Comparison of ENCODE assay signal across 20 cellular contexts in the genomic region with DNA sequence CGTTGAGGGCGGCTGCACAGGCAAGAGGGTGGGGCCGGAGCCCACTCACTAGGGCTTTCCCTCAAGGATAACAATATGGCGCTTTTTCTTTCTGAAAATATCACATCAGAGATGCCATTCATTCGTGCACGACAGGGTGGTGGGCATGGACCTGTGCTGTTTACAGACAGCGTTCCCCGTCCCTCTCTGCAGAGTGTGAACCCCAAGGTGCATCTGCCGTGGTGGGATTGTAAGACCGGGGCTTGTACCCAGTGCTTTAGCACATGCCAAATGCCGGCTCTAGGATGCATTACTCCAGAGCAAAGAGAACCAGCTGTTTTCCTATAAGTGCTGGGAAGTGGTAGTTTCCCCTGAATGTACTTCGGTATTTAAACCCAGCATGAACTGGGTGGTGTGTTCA. TPM values are rescaled to one million over a fixed set of nuclear protein-coding genes. Genes with fewer than 3 reads are reported as not detected.
DNase-seq lines count a peak whose midpoint lies in the region; ATAC-seq, FAIRE-seq and TF ChIP-seq lines count a peak whose summit lies in the region.
"Had no signal": no experiment of that assay in that cellular context is flagged by ENCODE, and none has a peak within 500 bp of the region (broad histone marks: within the 10 kb centered on the region; RNA-seq: fewer than 3 reads in every experiment).

No MANE protein-coding gene starts in this region.

- peaks cover 8% of the 10 kb centered on the region; the same call in 1 of the 2 replicates for H4K20me1 ChIP-seq in HepG2 (ENCODE audit: insufficient read depth, low read length)
- H4K20me1 ChIP-seq: BLaER1 treated with 17β-estradiol and CSF1 and Interleukin-3, amounts not matched to agents 10 nM and 100 nM had no signal

- TF ChIP-seq RAD21 in HepG2 (CRISPR knock-in tag; IDR thresholded peaks at IDR 0.05) = no peak

- CTCF ChIA-PET in HepG2 (lab: Yijun Ruan, JAX; ENCODE audit: low intra/inter-chr PET ratio, low total read pairs) = no interaction called here

- BruUV-seq in HepG2 (replicated peaks; lab: Mats Ljungman, UMichigan) = no TSS peak

- H3K79me2 ChIP-seq in HepG2 (ENCODE audit: insufficient read depth, low read length) = no peaks in the 10 kb centered on the region

- intact Hi-C loops in HepG2 (cut with micrococcal nuclease; ENCODE audit: unreplicated experiment) = loop anchor here (5.0 kb wide), 1 partner anchor 33 kb away; no protein-coding TSS in a partner anchor
- intact Hi-C loops in right lobe of liver (cut with DNase I) = no loop called here
- intact Hi-C loops in sciatic nerve (cut with DNase I) = no loop called here

- no peak overlapping the region for H3K4me3 Mint-ChIP-seq in type B pancreatic cell
- H3K4me3 Mint-ChIP-seq: B cell; CD8-positive, alpha-beta T cell had no signal

- in situ Hi-C loops in HepG2 (cut with HindIII; ENCODE audit: extremely low pct_ligation_motif_present, low pct_unique_long_range_greater_than_20kb) = no loop called here

- no peak overlapping the region for H3K27ac Mint-ChIP-seq in type B pancreatic cell
- H3K27ac Mint-ChIP-seq: B cell; CD8-positive, alpha-beta T cell had no signal

- H3K4me1 Mint-ChIP-seq in type B pancreatic cell (ENCODE audit: unreplicated experiment) = peaks cover 23% of the 10 kb centered on the region
- H3K4me1 Mint-ChIP-seq: B cell had no signal

- ATAC-seq in HepG2 = peak; percentile 4
- no peak for ATAC-seq in right lobe of liver
- ATAC-seq in sciatic nerve = peak; percentile 17
- ATAC-seq in GM18907 (IDR thresholded peaks at IDR 0.05; ENCODE audit: unreplicated experiment) = no peak
- ATAC-seq: CD8-positive, alpha-beta T cell; GM12878 had no signal

- no peak overlapping the region for H3K4me2 ChIP-seq in HepG2 (ENCODE audit: low read depth, low read length)
- H3K4me2 ChIP-seq: BLaER1 treated with 17β-estradiol and CSF1 and Interleukin-3, amounts not matched to agents 10 nM and 100 nM had no signal

- no peaks in the 10 kb centered on the region for H3K9me3 Mint-ChIP-seq in type B pancreatic cell
- H3K9me3 Mint-ChIP-seq: CD8-positive, alpha-beta T cell had no signal

- TF ChIP-seq EP300 in HepG2 (IDR thresholded peaks at IDR 0.05; ENCODE audit: low read depth in 2 of 2, low read length in 2 of 2) = no peak
- no peak for TF ChIP-seq EP300 in HepG2 (CRISPR knock-in tag; IDR thresholded peaks at IDR 0.05; ENCODE audit: borderline replicate concordance)

- H3K36me3 ChIP-seq in HepG2 (replicated peaks in 1 of 2; ENCODE audit: control insufficient read depth in 1 of 2, insufficient read depth in 2 of 2, low read length in 2 of 2) (no peaks in the 10 kb centered on the region), right lobe of liver (no peaks in the 10 kb centered on the region)
- H3K36me3 ChIP-seq: BLaER1 treated with 17β-estradiol and CSF1 and Interleukin-3, amounts not matched to agents 10 nM and 100 nM had no signal

- peaks cover 18% of the 10 kb centered on the region for H3K4me1 ChIP-seq in HepG2 (ENCODE audit: insufficient read depth, low read length)
- H3K4me1 ChIP-seq in right lobe of liver = peaks cover 0 to 10% (median 0%) of the 10 kb centered on the region in 4 donors

- DNase-seq in HepG2 (ENCODE audit: low spot score) (no peak), right lobe of liver (no peak), coronary artery (ENCODE audit: low spot score) (peak; percentile 50), sciatic nerve (ENCODE audit: low spot score) (peak; percentile 43), type B pancreatic cell (ENCODE audit: extremely low spot score, unreplicated experiment) (peak; percentile 50), DMS53 (lab: John Stamatoyannopoulos, UW) (no peak), hepatic stellate cell (ENCODE audit: low spot score) (no peak)
- DNase-seq: 8988T; Calu3; CD8-positive, alpha-beta T cell; DND-41; EL; GOT3; H7 had no signal

- H2AFZ ChIP-seq in HepG2 (ENCODE audit: low read length) = no peak overlapping the region

- H3K27me3 Mint-ChIP-seq in type B pancreatic cell = no peaks in the 10 kb centered on the region

- no peaks in the 10 kb centered on the region for H3K36me3 Mint-ChIP-seq in type B pancreatic cell
- H3K36me3 Mint-ChIP-seq: CD8-positive, alpha-beta T cell had no signal

- WGBS in HepG2 (ENCODE audit: low lambda C conversion rate) = 88% methylated on average over 12 of the region's 12 CpGs
- 52% methylated on average over 2 of the region's 12 CpGs for WGBS in right lobe of liver (ENCODE audit: insufficient coverage, low coverage, low lambda C conversion rate, missing lambda C conversion rate)

- no peaks in the 10 kb centered on the region; a peak in 1 of 5 replicates for H3K27me3 ChIP-seq in HepG2 (ENCODE audit: control insufficient read depth in 1 of 2, insufficient read depth in 2 of 2, low read length in 2 of 2)
- H3K27me3 ChIP-seq in right lobe of liver = no peaks in the 10 kb centered on the region
- H3K27me3 ChIP-seq: BLaER1 treated with 17β-estradiol and CSF1 and Interleukin-3, amounts not matched to agents 10 nM and 100 nM had no signal

- TF ChIP-seq POLR2A in HepG2 (IDR thresholded peaks at IDR 0.05; ENCODE audit: insufficient read depth in 1 of 2, low read depth in 2 of 2, low read length in 2 of 2) (no peak), right lobe of liver (IDR thresholded peaks at IDR 0.05) (no peak)

- no peak overlapping the region for H3K9ac ChIP-seq in HepG2 (ENCODE audit: insufficient read depth, low read depth, low read length)
- H3K9ac ChIP-seq: BLaER1 treated with 17β-estradiol and CSF1 and Interleukin-3, amounts not matched to agents 10 nM and 100 nM had no signal

- POLR2A ChIA-PET in HepG2 (lab: Yijun Ruan, JAX) = no interaction called here

- H3K4me3 ChIP-seq in HepG2 (replicated peaks in 1 of 3; ENCODE audit: insufficient read depth in 1 of 3, low read depth in 2 of 3, low read length in 3 of 3) = no peak overlapping the region
- no peak overlapping the region for H3K4me3 ChIP-seq in right lobe of liver
- H3K4me3 ChIP-seq in coronary artery = no peak overlapping the region
- H3K4me3 ChIP-seq: BLaER1 treated with 17β-estradiol and CSF1 and Interleukin-3, amounts not matched to agents 10 nM and 100 nM; GM12878 had no signal

- TF ChIP-seq CTCF in HepG2 (CRISPR knock-in tag; IDR thresholded peaks at IDR 0.05) (no peak), right lobe of liver (IDR thresholded peaks at IDR 0.05) (no peak), coronary artery (IDR thresholded peaks at IDR 0.05) (no peak), type B pancreatic cell (conservative IDR thresholded peaks at IDR 0.05) (no peak)

- H3K9me3 ChIP-seq in HepG2 (ENCODE audit: low read length) = no peaks in the 10 kb centered on the region
- no peaks in the 10 kb centered on the region for H3K9me3 ChIP-seq in right lobe of liver
- H3K9me3 ChIP-seq: BLaER1 treated with 17β-estradiol and CSF1 and Interleukin-3, amounts not matched to agents 10 nM and 100 nM had no signal

- no peak for FAIRE-seq in HepG2 (lab: Jason Lieb, UNC)
- FAIRE-seq: GM12878, GM19239 had no signal

- no peak overlapping the region for H3K27ac ChIP-seq in HepG2 (ENCODE audit: extremely low read length, insufficient read depth, low read length)
- H3K27ac ChIP-seq in right lobe of liver = no peak overlapping the region
- H3K27ac ChIP-seq in coronary artery = no peak overlapping the region
- H3K27ac ChIP-seq: BLaER1 treated with 17β-estradiol and CSF1 and Interleukin-3, amounts not matched to agents 10 nM and 100 nM had no signal

RNA-seq across cellular contexts. Expression of a gene that starts 37.0 kb away (rescaled TPM):
- 40.4 and 48.9 TPM in 2 replicates for total RNA-seq in HepG2 (2016; rRNA removed; fragmentation: Illumina TruSeq; extraction: Trizol)
- total RNA-seq in HepG2 (2016; cell fraction: cytosol; rRNA removed; fragmentation: Illumina TruSeq; extraction: Trizol; ENCODE audit: low read depth) = 3.3 TPM in 2 replicates
- 41.6 and 47.1 TPM in 2 replicates for total RNA-seq in HepG2 (2016; cell fraction: insoluble cytoplasmic fraction; rRNA removed; fragmentation: Illumina TruSeq; extraction: Trizol)
- total RNA-seq in HepG2 (2016; cell fraction: membrane; rRNA removed; fragmentation: Illumina TruSeq; extraction: Trizol) = 15.0 and 16.6 TPM in 2 replicates
- 41.0 and 44.5 TPM in 2 replicates for total RNA-seq in HepG2 (2016; cell fraction: nucleus; rRNA removed; fragmentation: Illumina TruSeq; extraction: Trizol)
- 28.1 and 42.9 TPM in 2 replicates for polyA plus RNA-seq in HepG2 (2011; rRNA removed)
- polyA plus RNA-seq in HepG2 (2011; cell fraction: cytosol; rRNA removed) = 23.3 and 24.3 TPM in 2 replicates
- polyA plus RNA-seq in HepG2 (2011; cell fraction: nucleus; rRNA removed) = 209 and 246 TPM in 2 replicates
- 32.6 and 41.1 TPM in 2 replicates for polyA plus RNA-seq in HepG2 (2012)
- 2.2 and 2.9 TPM in 2 replicates for polyA plus RNA-seq in HepG2 (2016; cell fraction: cytosol; fragmentation: Illumina TruSeq; extraction: Trizol; ENCODE audit: low read depth)
- polyA plus RNA-seq in HepG2 (2016; cell fraction: insoluble cytoplasmic fraction; fragmentation: Illumina TruSeq; extraction: Trizol; ENCODE audit: low read depth) = 31.8 and 33.2 TPM in 2 replicates
- polyA plus RNA-seq in HepG2 (2016; cell fraction: membrane; fragmentation: Illumina TruSeq; extraction: Trizol; ENCODE audit: low read depth) = 7.0 and 8.2 TPM in 2 replicates
- polyA plus RNA-seq in HepG2 (2016; cell fraction: nucleus; fragmentation: Illumina TruSeq; extraction: Trizol; ENCODE audit: insufficient read depth, low read depth) = 89.8 and 92.2 TPM in 2 replicates
- 3.1 and 28.1 TPM in 2 replicates for polyA minus RNA-seq in HepG2 (2011; rRNA and poly(A)+ RNA removed; ENCODE audit: low replicate concordance)
- 11.1 and 12.1 TPM in 2 replicates for polyA minus RNA-seq in HepG2 (2011; cell fraction: cytosol; rRNA and poly(A)+ RNA removed)
- polyA minus RNA-seq in HepG2 (2011; cell fraction: nucleus; rRNA and poly(A)+ RNA removed) = 32.3 and 32.8 TPM in 2 replicates
- 10 to 100 TPM; 25.0 to 49.1 (median 39.4) TPM for total RNA-seq in right lobe of liver
- total RNA-seq in sciatic nerve = 7.3 TPM
- total RNA-seq in type B pancreatic cell (ENCODE audit: low replicate concordance) = 8.0 and 9.6 TPM in 2 replicates
- total RNA-seq: A673; CD8-positive, alpha-beta T cell had no signal

RNA-seq across cellular contexts. Expression of a gene that starts 37.1 kb away (rescaled TPM):
- total RNA-seq in HepG2 (2016; rRNA removed; fragmentation: Illumina TruSeq; extraction: Trizol) (62.7 and 130 TPM in 2 replicates), right lobe of liver (10 to 100 TPM; 19.8 to 30.2 (median 27.3) TPM), sciatic nerve (5.1 TPM), type B pancreatic cell (ENCODE audit: low replicate concordance) (10.5 and 10.8 TPM in 2 replicates)
- total RNA-seq in HepG2 (2016; cell fraction: cytosol; rRNA removed; fragmentation: Illumina TruSeq; extraction: Trizol; ENCODE audit: low read depth) = 21.4 and 25.8 TPM in 2 replicates
- total RNA-seq in HepG2 (2016; cell fraction: insoluble cytoplasmic fraction; rRNA removed; fragmentation: Illumina TruSeq; extraction: Trizol) = 63.1 and 130 TPM in 2 replicates
- 31.0 and 36.3 TPM in 2 replicates for total RNA-seq in HepG2 (2016; cell fraction: membrane; rRNA removed; fragmentation: Illumina TruSeq; extraction: Trizol)
- 189 and 216 TPM in 2 replicates for total RNA-seq in HepG2 (2016; cell fraction: nucleus; rRNA removed; fragmentation: Illumina TruSeq; extraction: Trizol)
- 190 and 198 TPM in 2 replicates for polyA plus RNA-seq in HepG2 (2011; rRNA removed)
- polyA plus RNA-seq in HepG2 (2011; cell fraction: cytosol; rRNA removed) = 70.3 and 82.3 TPM in 2 replicates
- 671 and 683 TPM in 2 replicates for polyA plus RNA-seq in HepG2 (2011; cell fraction: nucleus; rRNA removed)
- polyA plus RNA-seq in HepG2 (2012) = 89.0 and 97.8 TPM in 2 replicates
- 14.5 and 16.0 TPM in 2 replicates for polyA plus RNA-seq in HepG2 (2016; cell fraction: cytosol; fragmentation: Illumina TruSeq; extraction: Trizol; ENCODE audit: low read depth)
- 72.6 and 77.1 TPM in 2 replicates for polyA plus RNA-seq in HepG2 (2016; cell fraction: insoluble cytoplasmic fraction; fragmentation: Illumina TruSeq; extraction: Trizol; ENCODE audit: low read depth)
- 22.5 and 23.7 TPM in 2 replicates for polyA plus RNA-seq in HepG2 (2016; cell fraction: membrane; fragmentation: Illumina TruSeq; extraction: Trizol; ENCODE audit: low read depth)
- polyA plus RNA-seq in HepG2 (2016; cell fraction: nucleus; fragmentation: Illumina TruSeq; extraction: Trizol; ENCODE audit: insufficient read depth, low read depth) = 415 and 421 TPM in 2 replicates
- 9.5 and 43.2 TPM in 2 replicates for polyA minus RNA-seq in HepG2 (2011; rRNA and poly(A)+ RNA removed; ENCODE audit: low replicate concordance)
- 23.4 and 24.0 TPM in 2 replicates for polyA minus RNA-seq in HepG2 (2011; cell fraction: cytosol; rRNA and poly(A)+ RNA removed)
- 94.6 and 106 TPM in 2 replicates for polyA minus RNA-seq in HepG2 (2011; cell fraction: nucleus; rRNA and poly(A)+ RNA removed)
- total RNA-seq: A673; CD8-positive, alpha-beta T cell had no signal

Comparison
In these comparisons a context has a peak if more than half of its experiments do, and no peak if none do; other contexts are left out.
1. ATAC-seq: peak in HepG2 (single experiment) and sciatic nerve (single experiment); none in right lobe of liver (0 of 4) and GM18907 (single experiment).
2. DNase-seq: peak in coronary artery (single experiment), sciatic nerve (single experiment) and type B pancreatic cell (single experiment); none in HepG2 (single experiment), right lobe of liver (0 of 3), DMS53 (single experiment) and hepatic stellate cell (single experiment).